In the genomic region with DNA sequence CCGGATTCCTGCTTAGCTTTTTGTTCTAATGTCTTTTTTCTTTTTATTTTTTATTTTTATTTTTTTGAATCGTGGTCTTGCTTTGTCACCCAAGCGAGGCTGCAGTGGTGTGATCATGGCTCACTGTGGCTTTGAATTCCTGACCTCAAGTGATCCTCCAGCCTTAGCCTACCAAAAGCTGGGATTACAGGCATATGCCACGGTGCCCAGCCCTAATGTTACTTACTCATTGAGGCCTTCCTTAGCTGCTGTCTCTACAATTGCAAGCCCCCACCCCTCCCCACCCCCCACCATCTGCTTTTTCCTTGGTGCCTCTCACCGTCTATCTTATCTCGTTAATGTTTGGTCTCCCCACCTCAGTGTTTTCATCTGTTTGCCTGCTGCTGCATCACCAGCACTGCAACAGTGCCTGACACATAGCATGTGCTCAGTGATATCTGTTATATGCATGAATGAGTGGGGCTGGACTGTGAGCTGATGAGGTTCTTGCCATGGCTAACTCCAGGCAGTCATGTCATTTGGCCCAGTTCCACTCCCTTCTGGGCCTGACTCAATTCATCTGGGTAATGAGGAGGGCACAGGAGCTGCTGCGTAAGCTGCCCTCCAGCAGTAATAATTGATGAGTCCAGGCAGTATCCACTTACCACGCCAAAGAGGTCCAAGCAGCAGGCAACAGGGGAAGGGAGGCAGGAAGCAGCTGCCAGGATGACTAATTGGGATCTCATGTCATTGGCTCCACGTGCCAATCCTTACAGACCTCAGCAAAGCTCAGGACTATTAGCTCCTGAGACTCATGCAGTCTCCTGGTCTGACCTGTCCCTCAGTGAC, we compare ENCODE assay signal across 9 cellular contexts. TPM values are rescaled to one million over a fixed set of nuclear protein-coding genes. Genes with fewer than 3 reads are reported as not detected.
DNase-seq lines count a peak whose midpoint lies in the region; ATAC-seq and TF ChIP-seq lines count a peak whose summit lies in the region.
"Had no signal": no experiment of that assay in that cellular context is flagged by ENCODE, and none has a peak within 500 bp of the region (broad histone marks: within the 10 kb centered on the region; RNA-seq: fewer than 3 reads in every experiment).

No MANE protein-coding gene starts in this region.

- TF ChIP-seq CTCF in epithelial cell of esophagus (IDR thresholded peaks at IDR 0.05; ENCODE audit: insufficient read depth, low read depth, low read length, missing control alignments) = no peak
- no peak for TF ChIP-seq CTCF in CD4-positive, alpha-beta T cell (IDR thresholded peaks at IDR 0.05)

- no peaks in the 10 kb centered on the region for H3K4me1 Mint-ChIP-seq in CD4-positive, alpha-beta T cell (ENCODE audit: low read depth)

- H3K9me3 Mint-ChIP-seq in CD4-positive, alpha-beta T cell = no peaks in the 10 kb centered on the region
- H3K9me3 Mint-ChIP-seq: stimulated activated naive CD8-positive, alpha-beta T cell treated with anti-CD3 and anti-CD28 coated beads, Interleukin-15, Interleukin-2, amounts not matched to agents 100 ng/mL and 50 ng/mL, for 24 hours had no signal

- POLR2A ChIA-PET in CD4-positive, alpha-beta T cell (lab: Charles Lee) = no interaction called here

- H3K4me3 Mint-ChIP-seq in CD4-positive, alpha-beta T cell = no peak overlapping the region
- H3K4me3 Mint-ChIP-seq: stimulated activated naive CD8-positive, alpha-beta T cell treated with anti-CD3 and anti-CD28 coated beads, Interleukin-15, Interleukin-2, amounts not matched to agents 100 ng/mL and 50 ng/mL, for 24 hours had no signal

- no peaks in the 10 kb centered on the region for H3K27me3 ChIP-seq in H7 (ENCODE audit: control insufficient read depth, insufficient read depth, low read length)
- no peaks in the 10 kb centered on the region for H3K27me3 ChIP-seq in CD4-positive, alpha-beta T cell (ENCODE audit: control insufficient read depth, insufficient read depth, low read length)

- ATAC-seq in CD4-positive, alpha-beta T cell (ENCODE audit: poor library complexity) = no peak

- no peaks in the 10 kb centered on the region for H3K36me3 Mint-ChIP-seq in CD4-positive, alpha-beta T cell (ENCODE audit: low read depth)

- DNase-seq in GM04504 (ENCODE audit: low read depth) (peak; percentile 91), NCI-H524 (lab: John Stamatoyannopoulos, UW) (peak; percentile 73 to 91), epithelial cell of esophagus (ENCODE audit: low read depth) (peak; percentile 98), pulmonary artery endothelial cell (ENCODE audit: low read depth, low spot score) (peak; percentile 94), AML-193 (lab: John Stamatoyannopoulos, UW) (no peak), H7 (no peak)
- DNase-seq in stimulated activated naive CD4-positive, alpha-beta T cell treated with Interleukin-2 at 50 U/mL for 16 hours (lab: John Stamatoyannopoulos, UW) = no peak
- no peak for DNase-seq in CD4-positive, alpha-beta T cell

- intact Hi-C loops in CD4-positive, alpha-beta T cell (cut with DNase I, micrococcal nuclease) = loop anchor here in 1 of 2 experiments (10.0 kb wide), 1 partner anchor 50 kb away; no protein-coding TSS in a partner anchor

- no peaks in the 10 kb centered on the region for H3K27me3 Mint-ChIP-seq in CD4-positive, alpha-beta T cell
- H3K27me3 Mint-ChIP-seq: stimulated activated naive CD8-positive, alpha-beta T cell treated with anti-CD3 and anti-CD28 coated beads, Interleukin-15, Interleukin-2, amounts not matched to agents 100 ng/mL and 50 ng/mL, for 24 hours had no signal

- no peak overlapping the region for H3K4me3 ChIP-seq in epithelial cell of esophagus (ENCODE audit: low read length)
- no peak overlapping the region for H3K4me3 ChIP-seq in H7 (ENCODE audit: insufficient read depth, low read depth, low read length)

- no peaks in the 10 kb centered on the region for H3K9me3 ChIP-seq in CD4-positive, alpha-beta T cell (ENCODE audit: control insufficient read depth, low read length)

- H3K27ac ChIP-seq in CD4-positive, alpha-beta T cell (ENCODE audit: low read depth, low read length) = no peak overlapping the region

- H3K36me3 ChIP-seq in H7 (replicated peaks; ENCODE audit: control insufficient read depth, insufficient read depth, low read length) = no peaks in the 10 kb centered on the region

- CTCF ChIA-PET in CD4-positive, alpha-beta T cell (lab: Charles Lee) = no interaction called here

- H3K27ac Mint-ChIP-seq in CD4-positive, alpha-beta T cell = no peak overlapping the region
- H3K27ac Mint-ChIP-seq: stimulated activated naive CD8-positive, alpha-beta T cell treated with anti-CD3 and anti-CD28 coated beads, Interleukin-15, Interleukin-2, amounts not matched to agents 100 ng/mL and 50 ng/mL, for 24 hours had no signal

RNA-seq across cellular contexts. Expression of a gene that starts 34.3 kb away (rescaled TPM):
- total RNA-seq in pulmonary artery endothelial cell = 161 and 214 TPM in 2 replicates
- total RNA-seq in H7 (2014; rRNA removed; shearing (Covaris generic)) = 57.6 and 98.6 TPM in 2 replicates
- total RNA-seq in CD4-positive, alpha-beta T cell = 100 to 1,000 TPM; 121 to 122 TPM

RNA-seq across cellular contexts. Expression of a gene that starts 56.6 kb away (rescaled TPM):
- 39.1 and 68.9 TPM in 2 replicates for total RNA-seq in pulmonary artery endothelial cell
- total RNA-seq in H7 (2014; rRNA removed; shearing (Covaris generic)) = 23.3 and 33.0 TPM in 2 replicates
- total RNA-seq in CD4-positive, alpha-beta T cell = 10 to 100 TPM; 22.9 to 27.6 TPM

Comparison
In these comparisons a context has a peak if more than half of its experiments do, and no peak if none do; other contexts are left out.
1. DNase-seq: peak in GM04504 (single experiment), NCI-H524 (2 of 2), epithelial cell of esophagus (single experiment) and pulmonary artery endothelial cell (single experiment); none in AML-193 (0 of 2), H7 (single experiment), stimulated activated naive CD4-positive, alpha-beta T cell treated with Interleukin-2 at 50 U/mL for 16 hours (single experiment) and CD4-positive, alpha-beta T cell (0 of 10).